In genomic region chr5:2207109-2207399, GRCh38 we compare ENCODE assay signal across 27 cellular contexts.
"Had no signal": no experiment of that assay in that cellular context is flagged by ENCODE, and none has a peak within 500 bp of the region (broad histone marks: within the 10 kb centered on the region; RNA-seq: fewer than 3 reads in every experiment).

No MANE protein-coding gene starts in this region.

- H3K27ac ChIP-seq: adrenal gland, body of pancreas, foreskin keratinocyte, gastroesophageal sphincter had no signal

- H3K4me1 ChIP-seq: adrenal gland, body of pancreas, foreskin keratinocyte, gastroesophageal sphincter had no signal

- H3K27me3 Mint-ChIP-seq: activated CD4-positive, alpha-beta memory T cell treated with anti-CD3 and anti-CD28 coated beads, Interleukin-2, amount 10 ng/mL, durations not matched to agents 7 days and 5 days; activated CD4-positive, alpha-beta T cell treated with anti-CD3 and anti-CD28 coated beads, Interleukin-2, amount 10 ng/mL, durations not matched to agents 7 days and 5 days; activated CD8-positive, alpha-beta memory T cell treated with anti-CD3 and anti-CD28 coated beads, Interleukin-2, amount 10 ng/mL, durations not matched to agents 7 days and 5 days had no signal

- H3K4me1 Mint-ChIP-seq: activated CD4-positive, alpha-beta memory T cell treated with anti-CD3 and anti-CD28 coated beads, Interleukin-2, amount 10 ng/mL, durations not matched to agents 7 days and 5 days; activated CD4-positive, alpha-beta T cell treated with anti-CD3 and anti-CD28 coated beads, Interleukin-2, amount 10 ng/mL, durations not matched to agents 7 days and 5 days; activated CD8-positive, alpha-beta memory T cell treated with anti-CD3 and anti-CD28 coated beads, Interleukin-2, amount 10 ng/mL, durations not matched to agents 7 days and 5 days; activated naive CD4-positive, alpha-beta T cell treated with anti-CD3 and anti-CD28 coated beads, Interleukin-2, amount 50 U/mL, for 24 hours; activated naive CD8-positive, alpha-beta T cell treated with anti-CD3 and anti-CD28 coated beads for 36 hours; activated naive CD8-positive, alpha-beta T cell treated with anti-CD3 and anti-CD28 coated beads, Interleukin-2, amount 50 U/mL, for 24 hours had no signal

- H3K27ac Mint-ChIP-seq: activated CD4-positive, alpha-beta memory T cell treated with anti-CD3 and anti-CD28 coated beads, Interleukin-2, amount 10 ng/mL, durations not matched to agents 7 days and 5 days; activated CD4-positive, alpha-beta T cell treated with anti-CD3 and anti-CD28 coated beads, Interleukin-2, amount 10 ng/mL, durations not matched to agents 7 days and 5 days; activated CD8-positive, alpha-beta memory T cell treated with anti-CD3 and anti-CD28 coated beads, Interleukin-2, amount 10 ng/mL, durations not matched to agents 7 days and 5 days; activated naive CD4-positive, alpha-beta T cell treated with anti-CD3 and anti-CD28 coated beads for 36 hours; activated naive CD4-positive, alpha-beta T cell treated with anti-CD3 and anti-CD28 coated beads, Interleukin-2, amount 50 U/mL, for 24 hours; activated naive CD8-positive, alpha-beta T cell treated with anti-CD3 and anti-CD28 coated beads for 36 hours; activated naive CD8-positive, alpha-beta T cell treated with anti-CD3 and anti-CD28 coated beads, Interleukin-2, amount 50 U/mL, for 24 hours; activated T-helper 1 cell treated with anti-CD3 and anti-CD28 coated beads, Interleukin-12 subunit alpha, Interleukin-12 subunit beta, Interleukin-2, Interleukin-4 antibody, amounts not matched to agents 30 ng/mL and 10 ng/mL and 1 ng/mL, durations not matched to agents 14 hours and 24 hours and 36 hours; activated T-helper 2 cell treated with anti-CD3 and anti-CD28 coated beads, Interferon-gamma antibody, Interleukin-2, Interleukin-4, amounts not matched to agents 10 μg/mL and 5 μg/mL and 100 μg/mL, durations not matched to agents 14 hours and 24 hours and 36 hours had no signal

- H3K4me3 ChIP-seq: adrenal gland, body of pancreas, gastroesophageal sphincter had no signal

- H3K27me3 ChIP-seq: foreskin keratinocyte had no signal

- H3K4me3 Mint-ChIP-seq: activated CD4-positive, alpha-beta memory T cell treated with anti-CD3 and anti-CD28 coated beads, Interleukin-2, amount 10 ng/mL, durations not matched to agents 7 days and 5 days; activated CD4-positive, alpha-beta T cell treated with anti-CD3 and anti-CD28 coated beads, Interleukin-2, amount 10 ng/mL, durations not matched to agents 7 days and 5 days; activated CD8-positive, alpha-beta memory T cell treated with anti-CD3 and anti-CD28 coated beads, Interleukin-2, amount 10 ng/mL, durations not matched to agents 7 days and 5 days; activated naive CD4-positive, alpha-beta T cell treated with anti-CD3 and anti-CD28 coated beads for 36 hours; activated naive CD4-positive, alpha-beta T cell treated with anti-CD3 and anti-CD28 coated beads, Interleukin-2, amount 50 U/mL, for 24 hours; activated naive CD8-positive, alpha-beta T cell treated with anti-CD3 and anti-CD28 coated beads for 36 hours; activated naive CD8-positive, alpha-beta T cell treated with anti-CD3 and anti-CD28 coated beads, Interleukin-2, amount 50 U/mL, for 24 hours; activated T-helper 1 cell treated with anti-CD3 and anti-CD28 coated beads, Interleukin-12 subunit alpha, Interleukin-12 subunit beta, Interleukin-2, Interleukin-4 antibody, amounts not matched to agents 30 ng/mL and 10 ng/mL and 1 ng/mL, durations not matched to agents 14 hours and 24 hours and 36 hours had no signal

- ATAC-seq: activated CD8-positive, alpha-beta memory T cell treated with anti-CD3 and anti-CD28 coated beads, Interleukin-2, amount 10 ng/mL, durations not matched to agents 7 days and 5 days; activated naive CD8-positive, alpha-beta T cell treated with anti-CD3 and anti-CD28 coated beads, Interleukin-2, amount 50 U/mL, for 24 hours; body of pancreas; esophagus mucosa; foreskin keratinocyte; gastroesophageal sphincter had no signal

- H3K9me3 ChIP-seq: adrenal gland, body of pancreas, gastroesophageal sphincter had no signal

- H3K36me3 Mint-ChIP-seq: activated CD8-positive, alpha-beta memory T cell treated with anti-CD3 and anti-CD28 coated beads, Interleukin-2, amount 10 ng/mL, durations not matched to agents 7 days and 5 days; activated naive CD4-positive, alpha-beta T cell treated with anti-CD3 and anti-CD28 coated beads, Interleukin-2, amount 50 U/mL, for 24 hours; activated naive CD8-positive, alpha-beta T cell treated with anti-CD3 and anti-CD28 coated beads for 36 hours had no signal

- H3K9me3 Mint-ChIP-seq: activated CD4-positive, alpha-beta memory T cell treated with anti-CD3 and anti-CD28 coated beads, Interleukin-2, amount 10 ng/mL, durations not matched to agents 7 days and 5 days; activated CD4-positive, alpha-beta T cell treated with anti-CD3 and anti-CD28 coated beads, Interleukin-2, amount 10 ng/mL, durations not matched to agents 7 days and 5 days; activated naive CD4-positive, alpha-beta T cell treated with anti-CD3 and anti-CD28 coated beads for 36 hours; activated naive CD4-positive, alpha-beta T cell treated with anti-CD3 and anti-CD28 coated beads, Interleukin-2, amount 50 U/mL, for 24 hours; activated naive CD8-positive, alpha-beta T cell treated with anti-CD3 and anti-CD28 coated beads for 36 hours; activated naive CD8-positive, alpha-beta T cell treated with anti-CD3 and anti-CD28 coated beads, Interleukin-2, amount 50 U/mL, for 24 hours; activated T-helper 1 cell treated with anti-CD3 and anti-CD28 coated beads, Interleukin-12 subunit alpha, Interleukin-12 subunit beta, Interleukin-2, Interleukin-4 antibody, amounts not matched to agents 30 ng/mL and 10 ng/mL and 1 ng/mL, durations not matched to agents 14 hours and 24 hours and 36 hours; activated T-helper 2 cell treated with anti-CD3 and anti-CD28 coated beads, Interferon-gamma antibody, Interleukin-2, Interleukin-4, amounts not matched to agents 10 μg/mL and 5 μg/mL and 100 μg/mL, durations not matched to agents 14 hours and 24 hours and 36 hours had no signal

- DNase-seq: activated CD4-positive, alpha-beta memory T cell treated with anti-CD3 and anti-CD28 coated beads, Interleukin-2, amount 10 ng/mL, durations not matched to agents 7 days and 5 days; activated CD4-positive, alpha-beta T cell treated with anti-CD3 and anti-CD28 coated beads for 1 hour; activated CD4-positive, alpha-beta T cell treated with anti-CD3 and anti-CD28 coated beads for 4 hours; activated CD4-positive, alpha-beta T cell treated with anti-CD3 and anti-CD28 coated beads, Interleukin-2, amount 10 ng/mL, durations not matched to agents 7 days and 5 days; activated CD4-positive, alpha-beta T cell treated with anti-CD3 and anti-CD28 coated beads, Interleukin-2, amount 50 U/mL, for 4 hours; activated CD8-positive, alpha-beta memory T cell treated with anti-CD3 and anti-CD28 coated beads, Interleukin-2, amount 50 U/mL, for 4 hours; activated effector memory CD4-positive, alpha-beta T cell treated with anti-CD3 and anti-CD28 coated beads, Interleukin-2, amount 50 U/mL, for 16 hours; activated naive CD4-positive, alpha-beta T cell treated with anti-CD3 and anti-CD28 coated beads for 36 hours; activated naive CD8-positive, alpha-beta T cell treated with anti-CD3 and anti-CD28 coated beads for 36 hours; activated naive CD8-positive, alpha-beta T cell treated with anti-CD3 and anti-CD28 coated beads, Interleukin-2, amount 50 U/mL, for 24 hours; activated T-cell treated with anti-CD3 and anti-CD28 coated beads, Interleukin-2, amount 50 U/mL, for 1 hour; activated T-cell treated with anti-CD3 and anti-CD28 coated beads, Interleukin-2, amount 50 U/mL, for 48 hours; amygdala; body of pancreas; caudate nucleus; cortex of kidney; dermis blood vessel endothelial cell; effector CD8-positive, alpha-beta T cell; foreskin keratinocyte; T-helper 2 cell had no signal

- H3K36me3 ChIP-seq: adrenal gland, gastroesophageal sphincter had no signal
